In the genomic region with DNA sequence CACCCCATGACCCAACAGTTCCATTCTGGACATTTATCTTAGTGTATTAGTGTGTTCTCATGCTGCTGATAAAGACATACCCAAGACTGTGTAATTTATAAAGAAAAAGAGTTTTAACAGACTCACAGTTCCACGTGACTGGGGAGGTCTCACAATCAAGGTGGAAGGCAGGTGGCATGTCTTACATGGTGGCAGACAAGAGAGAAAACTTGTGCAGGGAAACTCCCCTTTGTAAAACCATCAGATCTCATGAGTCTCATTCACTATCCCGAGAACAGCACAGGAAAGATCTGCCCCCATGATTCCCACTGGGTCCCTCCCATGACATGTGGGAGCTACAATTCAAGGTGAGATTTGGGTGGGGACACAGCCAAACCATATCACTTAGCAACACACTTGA, we compare ENCODE assay signal across 7 cellular contexts.
"Had no signal": no experiment of that assay in that cellular context is flagged by ENCODE, and none has a peak within 500 bp of the region (broad histone marks: within the 10 kb centered on the region; RNA-seq: fewer than 3 reads in every experiment).

No MANE protein-coding gene starts in this region.

- FAIRE-seq: HepG2, HTR-8/SVneo had no signal

- H3K27ac ChIP-seq: HL-60, KMS-11 had no signal

- DNase-seq: IMR-90, KBM-7, KG1 had no signal

- H3K9ac ChIP-seq: KMS-11 had no signal

- ATAC-seq: HepG2 had no signal

- H3K4me2 ChIP-seq: KMS-11 had no signal
